In genomic region chr11:33735166-33735425, GRCh38 we compare ENCODE assay signal across 8 cellular contexts. TPM values are rescaled to one million over a fixed set of nuclear protein-coding genes. Genes with fewer than 3 reads are reported as not detected.
A peak's percentile ranks its signal among the peaks of the same experiment; 100 is the strongest.
DNase-seq lines count a peak whose midpoint lies in the region; ATAC-seq and TF ChIP-seq lines count a peak whose summit lies in the region.

No MANE protein-coding gene starts in this region.

- no peak for DNase-seq in CD4-positive, alpha-beta T cell
- DNase-seq in activated CD8-positive, alpha-beta T cell treated with anti-CD3 and anti-CD28 coated beads for 36 hours, result no peak
- no peak for DNase-seq in stimulated activated naive CD8-positive, alpha-beta T cell treated with anti-CD3 and anti-CD28 coated beads, Interleukin-15, amount 100 ng/mL, for 72 hours
- DNase-seq in posterior vena cava (ENCODE audit: low spot score), result no peak

- H3K27me3 Mint-ChIP-seq in CD4-positive, alpha-beta T cell, result no peaks in the 10 kb centered on the region
- H3K27me3 Mint-ChIP-seq in activated CD8-positive, alpha-beta T cell treated with anti-CD3 and anti-CD28 coated beads for 36 hours, result peaks cover 3% of the 10 kb centered on the region
- H3K27me3 Mint-ChIP-seq in stimulated activated naive CD8-positive, alpha-beta T cell treated with anti-CD3 and anti-CD28 coated beads, Interleukin-15, amount 100 ng/mL, for 72 hours, result peaks cover 10% of the 10 kb centered on the region

- peak overlapping the region; percentile 94 for H3K4me3 Mint-ChIP-seq in CD4-positive, alpha-beta T cell
- H3K4me3 Mint-ChIP-seq in activated CD8-positive, alpha-beta T cell treated with anti-CD3 and anti-CD28 coated beads for 36 hours, result peak overlapping the region; percentile 81
- H3K4me3 Mint-ChIP-seq in stimulated activated naive CD8-positive, alpha-beta T cell treated with anti-CD3 and anti-CD28 coated beads, Interleukin-15, amount 100 ng/mL, for 72 hours, result peak overlapping the region; percentile 79 to 87

- H3K27ac Mint-ChIP-seq in CD4-positive, alpha-beta T cell, result peak overlapping the region; percentile 81
- H3K27ac Mint-ChIP-seq in activated CD8-positive, alpha-beta T cell treated with anti-CD3 and anti-CD28 coated beads for 36 hours, result peak overlapping the region; percentile 80
- H3K27ac Mint-ChIP-seq in stimulated activated naive CD8-positive, alpha-beta T cell treated with anti-CD3 and anti-CD28 coated beads, Interleukin-15, amount 100 ng/mL, for 72 hours, result peak overlapping the region; percentile 58 to 93

- H3K36me3 ChIP-seq in HEK293 (ENCODE audit: control insufficient read depth in 2 of 2, insufficient read depth in 1 of 2, low read length in 2 of 2) (peaks cover 0 to 15% of the 10 kb centered on the region in 2 experiments; a peak in 1 of 3 replicates), iPS-15b (ENCODE audit: control insufficient read depth, insufficient read depth, low read length) (no peaks in the 10 kb centered on the region)

- H3K4me3 ChIP-seq in HEK293 (ENCODE audit: low read depth, low read length), result peak overlapping the region; percentile 86
- peak overlapping the region; percentile 67 for H3K4me3 ChIP-seq in iPS-15b (ENCODE audit: low read depth, low read length)

- peak; percentile 6 for ATAC-seq in CD4-positive, alpha-beta T cell (ENCODE audit: poor library complexity)
- peak; percentile 3 for ATAC-seq in activated CD8-positive, alpha-beta T cell treated with anti-CD3 and anti-CD28 coated beads for 36 hours
- ATAC-seq in stimulated activated naive CD8-positive, alpha-beta T cell treated with anti-CD3 and anti-CD28 coated beads, Interleukin-15, amount 100 ng/mL, for 72 hours, result peak; percentile 1
- ATAC-seq in activated CD4-positive, CD25-positive, alpha-beta regulatory T cell treated with anti-CD3 and anti-CD28 coated beads, Interleukin-2, amount 50 U/mL, for 24 hours, result no peak
- no peak for ATAC-seq in HG03469 (IDR thresholded peaks at IDR 0.05; ENCODE audit: unreplicated experiment)

- CTCF ChIA-PET in CD4-positive, alpha-beta T cell (lab: Charles Lee), result no interaction called here
- CTCF ChIA-PET in HEK293 (lab: Yijun Ruan, JAX), result interaction anchor here (0.7 kb wide), 1 partner anchor 21 kb away, joined by 3 read pairs; no protein-coding TSS in a partner anchor
- CTCF ChIA-PET in activated CD8-positive, alpha-beta T cell treated with anti-CD3 and anti-CD28 coated beads for 36 hours (lab: Charles Lee), result interaction anchor here (1.3 kb wide), 1 partner anchor 94 kb away, joined by 3 read pairs; no protein-coding TSS in a partner anchor

- H3K4me1 ChIP-seq in HEK293 (ENCODE audit: control insufficient read depth, insufficient read depth, low read length) (no peaks in the 10 kb centered on the region), iPS-15b (ENCODE audit: control insufficient read depth, insufficient read depth, low read length) (peaks cover 9% of the 10 kb centered on the region)

- TF ChIP-seq CTCF in CD4-positive, alpha-beta T cell (IDR thresholded peaks at IDR 0.05), result no peak
- TF ChIP-seq CTCF in HEK293 (tag by site-specific recombination; IDR thresholded peaks at IDR 0.05), result no peak
- TF ChIP-seq CTCF in activated CD8-positive, alpha-beta T cell treated with anti-CD3 and anti-CD28 coated beads for 36 hours (IDR thresholded peaks at IDR 0.05), result no peak

- H3K4me1 Mint-ChIP-seq in CD4-positive, alpha-beta T cell (ENCODE audit: low read depth), result peaks cover 48% of the 10 kb centered on the region
- peaks cover 37% of the 10 kb centered on the region for H3K4me1 Mint-ChIP-seq in activated CD8-positive, alpha-beta T cell treated with anti-CD3 and anti-CD28 coated beads for 36 hours (ENCODE audit: low read depth)
- H3K4me1 Mint-ChIP-seq in stimulated activated naive CD8-positive, alpha-beta T cell treated with anti-CD3 and anti-CD28 coated beads, Interleukin-15, amount 100 ng/mL, for 72 hours, result peaks cover 47% of the 10 kb centered on the region

- no peaks in the 10 kb centered on the region for H3K27me3 ChIP-seq in CD4-positive, alpha-beta T cell (ENCODE audit: control insufficient read depth, insufficient read depth, low read length)
- peaks cover 10% of the 10 kb centered on the region for H3K27me3 ChIP-seq in iPS-15b (ENCODE audit: control insufficient read depth, insufficient read depth, low read length)

- no peaks in the 10 kb centered on the region for H3K9me3 ChIP-seq in CD4-positive, alpha-beta T cell (ENCODE audit: control insufficient read depth, low read length)
- no peaks in the 10 kb centered on the region for H3K9me3 ChIP-seq in HEK293 (ENCODE audit: control insufficient read depth, insufficient read depth, low read depth, low read length)
- H3K9me3 ChIP-seq in iPS-15b (ENCODE audit: control insufficient read depth, insufficient read depth, low read length), result no peaks in the 10 kb centered on the region

- H3K9me3 Mint-ChIP-seq in CD4-positive, alpha-beta T cell, result no peaks in the 10 kb centered on the region
- H3K9me3 Mint-ChIP-seq in activated CD8-positive, alpha-beta T cell treated with anti-CD3 and anti-CD28 coated beads for 36 hours, result no peaks in the 10 kb centered on the region
- no peaks in the 10 kb centered on the region for H3K9me3 Mint-ChIP-seq in stimulated activated naive CD8-positive, alpha-beta T cell treated with anti-CD3 and anti-CD28 coated beads, Interleukin-15, amount 100 ng/mL, for 72 hours

- intact Hi-C loops in CD4-positive, alpha-beta T cell (cut with DNase I, micrococcal nuclease), result loop anchor here (5.0 to 10.0 kb wide), 3 partner anchors 33 to 710 kb away; partner anchors contain the start of genes C11orf91 (in 1 of the 2) and HIPK3 (in 1 of the 2)
- intact Hi-C loops in activated CD8-positive, alpha-beta T cell treated with anti-CD3 and anti-CD28 coated beads for 36 hours (cut with micrococcal nuclease), result no loop called here
- intact Hi-C loops in posterior vena cava (cut with DNase I), result loop anchor here in 1 of 2 donors (5.0 kb wide), 1 partner anchor 43 kb away; no protein-coding TSS in a partner anchor

- H3K27ac ChIP-seq in CD4-positive, alpha-beta T cell (ENCODE audit: low read depth, low read length), result no peak overlapping the region
- H3K27ac ChIP-seq in HEK293 (ENCODE audit: extremely low read depth, low read depth, low read length), result no peak overlapping the region

- POLR2A ChIA-PET in CD4-positive, alpha-beta T cell (lab: Charles Lee), result interaction anchor here (0.8 to 1.9 kb wide), 4 partner anchors 7 to 72 kb away, joined by 3 to 8 read pairs (median 4); no protein-coding TSS in a partner anchor
- POLR2A ChIA-PET in HEK293 (lab: Yijun Ruan, JAX), result interaction anchor here (0.8 kb wide), 1 partner anchor 71 kb away, joined by 4 read pairs; no protein-coding TSS in a partner anchor
- POLR2A ChIA-PET in activated CD8-positive, alpha-beta T cell treated with anti-CD3 and anti-CD28 coated beads for 36 hours (lab: Charles Lee), result interaction anchor here (1.4 to 1.9 kb wide), 2 partner anchors 13 to 33 kb away, joined by 3 to 9 read pairs; no protein-coding TSS in a partner anchor

- peak overlapping the region; percentile 39 for H3K9ac ChIP-seq in iPS-15b (ENCODE audit: low read depth, low read length)

- H3K36me3 Mint-ChIP-seq in CD4-positive, alpha-beta T cell (ENCODE audit: low read depth), result peaks cover 3% of the 10 kb centered on the region
- peaks cover 9% of the 10 kb centered on the region for H3K36me3 Mint-ChIP-seq in activated CD8-positive, alpha-beta T cell treated with anti-CD3 and anti-CD28 coated beads for 36 hours (ENCODE audit: low read depth)

TF ChIP-seq in HEK293, 187 proteins besides CTCF, POLR2A, EP300 and RAD21:
- no peak for TF ChIP-seq ZSCAN4 (tag by site-specific recombination; IDR thresholded peaks at IDR 0.05)
- TF ChIP-seq ZNF184 (tag by site-specific recombination; IDR thresholded peaks at IDR 0.05), result no peak
- no peak for TF ChIP-seq ZNF404 (tag by site-specific recombination; IDR thresholded peaks at IDR 0.05)
- TF ChIP-seq KLF16 (tag by site-specific recombination; IDR thresholded peaks at IDR 0.05), result no peak

RNA-seq across cellular contexts. Expression of gene CD59, which starts 1.1 kb away (rescaled TPM):
- 10 to 100 TPM; 35.2 to 37.8 TPM for total RNA-seq in CD4-positive, alpha-beta T cell
- 10 to 100 TPM; 36.0 to 36.1 TPM for total RNA-seq in activated CD8-positive, alpha-beta T cell treated with anti-CD3 and anti-CD28 coated beads for 36 hours
- total RNA-seq in posterior vena cava, result 1,000 to 10,000 TPM in 1 of 2 donors, 100 to 1,000 TPM in 1; 654 to 1,001 TPM

RNA-seq across cellular contexts. Expression of gene C11orf91, which starts 34.5 kb away (rescaled TPM):
- total RNA-seq in CD4-positive, alpha-beta T cell, result under 1 TPM in 1 of 2 experiments, not detected in 1; 0.45 TPM
- not detected for total RNA-seq in activated CD8-positive, alpha-beta T cell treated with anti-CD3 and anti-CD28 coated beads for 36 hours
- total RNA-seq in posterior vena cava, result 1 to 10 TPM; 1.3 to 2.2 TPM

RNA-seq across cellular contexts. Expression of gene FBXO3, which starts 39.2 kb away (rescaled TPM):
- total RNA-seq in CD4-positive, alpha-beta T cell, result 10 to 100 TPM; 62.0 to 63.4 TPM
- 10 to 100 TPM in 1 of 2 experiments, 1 to 10 TPM in 1; 9.0 to 11.5 TPM for total RNA-seq in activated CD8-positive, alpha-beta T cell treated with anti-CD3 and anti-CD28 coated beads for 36 hours
- total RNA-seq in posterior vena cava, result 10 to 100 TPM; 29.4 to 32.9 TPM

Comparison
In these comparisons a context has a peak if more than half of its experiments do, and no peak if none do; other contexts are left out.
1. ATAC-seq: peak in CD4-positive, alpha-beta T cell (single experiment), activated CD8-positive, alpha-beta T cell treated with anti-CD3 and anti-CD28 coated beads for 36 hours (single experiment) and stimulated activated naive CD8-positive, alpha-beta T cell treated with anti-CD3 and anti-CD28 coated beads, Interleukin-15, amount 100 ng/mL, for 72 hours (single experiment); none in activated CD4-positive, CD25-positive, alpha-beta regulatory T cell treated with anti-CD3 and anti-CD28 coated beads, Interleukin-2, amount 50 U/mL, for 24 hours (0 of 2) and HG03469 (single experiment).
2. RNA of gene CD59, which starts 1.1 kb away (total RNA-seq): 654 to 1,001 TPM in posterior vena cava; 35.2 to 37.8 TPM in CD4-positive, alpha-beta T cell and 36.0 to 36.1 TPM in activated CD8-positive, alpha-beta T cell treated with anti-CD3 and anti-CD28 coated beads for 36 hours; every median in the first group is over 10 times any median in the second.
3. Peak in every context shown above with its lines, with median percentiles within 50 percentile points of each other: H3K27ac Mint-ChIP-seq and H3K4me3 Mint-ChIP-seq.